In the genomic region with DNA sequence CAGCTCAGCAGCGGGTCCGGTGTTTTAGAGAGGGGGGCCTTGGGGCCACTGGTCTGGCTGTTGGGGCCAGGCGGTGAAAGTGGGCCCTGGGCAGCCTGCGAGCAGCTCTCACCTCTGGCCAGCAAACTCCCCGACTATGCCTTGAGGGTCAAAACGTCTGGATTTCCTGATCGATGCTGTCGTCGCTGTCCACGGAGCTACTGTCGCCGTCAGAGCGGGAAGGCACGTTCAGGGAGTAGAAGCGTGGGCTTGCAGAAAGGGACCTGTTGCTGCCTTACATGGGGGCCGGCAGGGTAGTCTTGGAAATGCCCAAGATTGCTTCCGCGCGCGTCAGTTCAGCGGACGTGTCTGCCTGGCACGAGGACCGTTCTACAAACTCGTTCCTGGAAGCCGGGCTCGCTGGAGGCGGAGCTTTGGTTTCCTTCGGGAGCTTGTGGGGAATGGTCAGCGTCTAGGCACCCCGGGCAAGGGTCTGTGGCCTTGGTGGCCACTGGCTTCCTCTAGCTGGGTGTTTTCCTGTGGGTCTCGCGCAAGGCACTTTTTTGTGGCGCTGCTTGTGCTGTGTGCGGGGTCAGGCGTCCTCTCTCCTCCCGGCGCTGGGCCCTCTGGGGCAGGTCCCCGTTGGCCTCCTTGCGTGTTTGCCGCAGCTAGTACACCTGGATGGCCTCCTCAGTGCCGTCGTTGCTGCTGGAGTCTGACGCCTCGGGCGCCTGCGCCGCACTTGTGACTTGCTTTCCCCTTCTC, we compare ENCODE assay signal across 9 cellular contexts. TPM values are rescaled to one million over a fixed set of nuclear protein-coding genes. Genes with fewer than 3 reads are reported as not detected.
A peak's percentile ranks its signal among the peaks of the same experiment; 100 is the strongest.
DNase-seq lines count a peak whose midpoint lies in the region; ATAC-seq and TF ChIP-seq lines count a peak whose summit lies in the region.
"Had no signal": no experiment of that assay in that cellular context is flagged by ENCODE, and none has a peak within 500 bp of the region (broad histone marks: within the 10 kb centered on the region; RNA-seq: fewer than 3 reads in every experiment).

No MANE protein-coding gene starts in this region.

- TF ChIP-seq CTCF in HEK293 (tag by site-specific recombination; IDR thresholded peaks at IDR 0.05) (no peak), spleen (IDR thresholded peaks at IDR 0.05 in 8 of 11, conservative IDR thresholded peaks at IDR 0.05 in 3 of 11) (no peak)

- peaks cover 3 to 16% (median 13%) of the 10 kb centered on the region in 3 donors for H3K36me3 Mint-ChIP-seq in immature natural killer cell

- H3K9me3 ChIP-seq in HEK293 (ENCODE audit: control insufficient read depth, insufficient read depth, low read depth, low read length) (no peaks in the 10 kb centered on the region), spleen (peaks cover 8 to 40% (median 28%) of the 10 kb centered on the region in 8 donors)

- 60 to 81% (median 67%) methylated on average over 45 to 48 of the region's 48 CpGs for WGBS in spleen, 5 donors

- intact Hi-C loops in spleen (cut with DNase I; ENCODE audit: low total_unique reads): no loop called here

- peak; percentile 17 for DNase-seq in activated gamma-delta T cell (lab: John Stamatoyannopoulos, UW)
- peak in 2 of 3 donors; percentile 24 to 33 for DNase-seq in immature natural killer cell
- DNase-seq in spleen: peak; percentile 77
- no peak for DNase-seq in NCI-H187 treated with DMSO at 0.1 percent for 48 hours (lab: John Stamatoyannopoulos, UW)
- no peak for DNase-seq in anterior cingulate cortex (lab: John Stamatoyannopoulos, UW)
- DNase-seq in NCI-H1417 treated with DMSO at 0.1 percent for 48 hours (lab: John Stamatoyannopoulos, UW): no peak

- H3K4me1 Mint-ChIP-seq in immature natural killer cell: peaks cover 38 to 70% of the 10 kb centered on the region in 2 donors

- CTCF ChIA-PET in HEK293 (lab: Yijun Ruan, JAX): interaction anchor here (0.6 kb wide), 1 partner anchor 521 kb away, joined by 3 read pairs; no protein-coding TSS in a partner anchor

- POLR2A ChIA-PET in HEK293 (lab: Yijun Ruan, JAX): no interaction called here

- H3K4me3 ChIP-seq in HEK293 (ENCODE audit: low read depth, low read length) (no peak overlapping the region), spleen (peak overlapping the region in 6 of 8 donors; percentile 11 to 56 (median 31))
- H3K4me3 ChIP-seq: SK-N-MC had no signal

- no peak for ATAC-seq in GM19455 (IDR thresholded peaks at IDR 0.05; ENCODE audit: unreplicated experiment)

- H3K27ac Mint-ChIP-seq in immature natural killer cell: peak overlapping the region in 5 of 6 donors; percentile 65 to 89 (median 71)

- H3K4me1 ChIP-seq in HEK293 (ENCODE audit: control insufficient read depth, insufficient read depth, low read length): no peaks in the 10 kb centered on the region
- peaks cover 0 to 71% (median 9%) of the 10 kb centered on the region in 6 donors for H3K4me1 ChIP-seq in spleen

- peaks cover 0 to 8% (median 4%) of the 10 kb centered on the region in 6 donors for H3K9me3 Mint-ChIP-seq in immature natural killer cell

- peaks cover 0 to 13% (median 0%) of the 10 kb centered on the region in 7 donors for H3K27me3 ChIP-seq in spleen (replicated peaks in 1 of 7)

- TF ChIP-seq POLR2A in spleen (IDR thresholded peaks at IDR 0.05): no peak

- H3K36me3 ChIP-seq in HEK293 (ENCODE audit: control insufficient read depth in 2 of 2, insufficient read depth in 1 of 2, low read length in 2 of 2) (peaks cover 0 to 16% of the 10 kb centered on the region in 2 experiments; a peak in 1 of 3 replicates), spleen (peaks cover 0 to 64% (median 19%) of the 10 kb centered on the region in 6 donors)

- peak overlapping the region; percentile 82 to 96 (median 89) for H3K4me3 Mint-ChIP-seq in immature natural killer cell

- peaks cover 2 to 19% (median 5%) of the 10 kb centered on the region in 3 donors for H3K27me3 Mint-ChIP-seq in immature natural killer cell (ENCODE audit: low read depth in 3 of 3)

- H3K27ac ChIP-seq in HEK293 (ENCODE audit: extremely low read depth, low read depth, low read length): no peak overlapping the region
- H3K27ac ChIP-seq in spleen: peak overlapping the region in 2 of 8 donors; percentile 34 to 38
- H3K27ac ChIP-seq: SK-N-MC had no signal

TF ChIP-seq in HEK293, 187 proteins besides CTCF, POLR2A, EP300 and RAD21:
- peak; percentile 47; the same call in 1 of the 2 replicates for TF ChIP-seq SCRT2 (tag by site-specific recombination; IDR thresholded peaks at IDR 0.05)
- no peak for TF ChIP-seq FEZF1 (tag by site-specific recombination; IDR thresholded peaks at IDR 0.05)
- no peak for TF ChIP-seq MZF1 (tag by site-specific recombination; IDR thresholded peaks at IDR 0.05; ENCODE audit: borderline replicate concordance)

RNA-seq across cellular contexts. Expression of gene RB1, which starts 15.3 kb away (rescaled TPM):
- polyA plus RNA-seq in immature natural killer cell: 10 to 100 TPM; 14.4 to 30.2 (median 17.0) TPM
- 10 to 100 TPM; 51.6 to 88.0 (median 67.9) TPM for total RNA-seq in spleen
- polyA plus RNA-seq in spleen: 10 to 100 TPM; 21.3 to 23.2 (median 22.3) TPM

Comparison
In these comparisons a context has a peak if more than half of its experiments do, and no peak if none do; other contexts are left out.
1. DNase-seq: peak in activated gamma-delta T cell (single experiment), immature natural killer cell (2 of 3) and spleen (single experiment); none in NCI-H187 treated with DMSO at 0.1 percent for 48 hours (single experiment), anterior cingulate cortex (0 of 58) and NCI-H1417 treated with DMSO at 0.1 percent for 48 hours (single experiment).